1 cellular context compared by ENCODE assay signal in the genomic region with DNA sequence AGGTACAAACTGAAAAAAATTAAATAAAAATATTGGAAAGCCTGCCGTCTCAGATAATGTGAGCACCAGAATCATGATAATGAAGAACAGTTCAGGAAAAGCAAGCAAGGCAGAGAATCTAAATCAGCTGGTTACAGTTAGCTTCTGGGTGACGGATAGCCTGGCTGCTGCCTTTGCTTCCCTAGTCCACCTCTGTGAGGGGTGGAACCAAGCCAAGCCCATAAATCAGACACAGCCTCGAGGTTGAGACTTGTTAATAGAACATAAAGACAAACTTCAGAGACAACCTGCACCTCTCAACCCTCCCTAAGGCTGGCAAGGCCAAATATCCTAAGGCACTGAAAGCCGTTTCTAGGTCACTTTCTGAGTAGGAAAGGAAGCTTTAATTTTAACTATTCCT.
TF ChIP-seq lines count a peak whose summit lies in the region.

No MANE protein-coding gene starts in this region.

TF ChIP-seq in H1, 55 proteins besides CTCF, POLR2A, EP300 and RAD21 (continued from another document):
- TF ChIP-seq USF2 (IDR thresholded peaks at IDR 0.05; ENCODE audit: low read length) (no peak), BRCA1 (IDR thresholded peaks at IDR 0.05; ENCODE audit: low read depth, low read length) (no peak), SAP30 (IDR thresholded peaks at IDR 0.05; ENCODE audit: insufficient read depth, insufficient replicate concordance, low read length) (no peak), SIX5 (IDR thresholded peaks at IDR 0.05; ENCODE audit: low read depth, low read length) (no peak), POU5F1 (IDR thresholded peaks at IDR 0.05; ENCODE audit: low read depth, low read length) (no peak), TBP (IDR thresholded peaks at IDR 0.05; ENCODE audit: low read depth, low read length) (no peak), CHD2 (IDR thresholded peaks at IDR 0.05; ENCODE audit: low read length) (no peak), BACH1 (IDR thresholded peaks at IDR 0.05; ENCODE audit: low read length) (no peak), BCL11A (IDR thresholded peaks at IDR 0.05; ENCODE audit: low read depth in 2 of 2, low read length in 2 of 2) (no peak)
TF ChIP-seq in H1: peak in this region for 0.
